ENCODE assay signal across 3 cellular contexts in the genomic region with DNA sequence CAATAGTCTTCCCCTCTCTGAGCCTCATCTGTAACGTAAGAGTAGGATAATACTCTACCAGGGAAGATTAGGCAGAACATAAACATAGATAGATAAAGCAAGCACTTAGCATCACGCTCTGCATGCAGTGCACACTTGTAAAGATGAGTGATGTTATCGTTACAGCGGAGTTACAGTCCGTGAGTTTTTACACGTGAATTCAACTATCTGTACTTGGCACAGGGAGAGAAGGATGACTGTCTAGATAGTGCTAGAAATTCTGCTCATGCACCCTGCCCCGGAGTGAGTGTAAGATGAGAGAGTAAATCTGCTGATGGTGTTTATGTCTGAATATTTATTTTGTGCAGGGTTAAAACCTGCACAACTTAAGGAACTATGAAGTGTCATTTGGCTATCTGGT.
A peak's percentile ranks its signal among the peaks of the same experiment; 100 is the strongest.
TF ChIP-seq lines count a peak whose summit lies in the region.

No MANE protein-coding gene starts in this region.

TF ChIP-seq in A549, 52 proteins besides CTCF, POLR2A, EP300 and RAD21:
- TF ChIP-seq CBX2 (IDR thresholded peaks at IDR 0.05; ENCODE audit: borderline replicate concordance, low read depth) (no peak), ZFP36 (IDR thresholded peaks at IDR 0.05; ENCODE audit: borderline replicate concordance, partially characterized antibody) (peak; percentile 15)

TF ChIP-seq in IMR-90, 13 proteins besides CTCF, POLR2A, EP300 and RAD21:
- TF ChIP-seq MAFK (IDR thresholded peaks at IDR 0.05; ENCODE audit: low read depth, low read length), result no peak
- TF ChIP-seq BHLHE40 (IDR thresholded peaks at IDR 0.05; ENCODE audit: low read depth, low read length), result no peak
- TF ChIP-seq, protein P1, sequence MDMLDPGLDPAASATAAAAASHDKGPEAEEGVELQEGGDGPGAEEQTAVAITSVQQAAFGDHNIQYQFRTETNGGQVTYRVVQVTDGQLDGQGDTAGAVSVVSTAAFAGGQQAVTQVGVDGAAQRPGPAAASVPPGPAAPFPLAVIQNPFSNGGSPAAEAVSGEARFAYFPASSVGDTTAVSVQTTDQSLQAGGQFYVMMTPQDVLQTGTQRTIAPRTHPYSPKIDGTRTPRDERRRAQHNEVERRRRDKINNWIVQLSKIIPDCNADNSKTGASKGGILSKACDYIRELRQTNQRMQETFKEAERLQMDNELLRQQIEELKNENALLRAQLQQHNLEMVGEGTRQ (IDR thresholded peaks at IDR 0.05; ENCODE audit: low read depth, low read length), result no peak

TF ChIP-seq in K562, 482 proteins besides CTCF, POLR2A, EP300 and RAD21:
- TF ChIP-seq GATAD2B (IDR thresholded peaks at IDR 0.05; ENCODE audit: borderline replicate concordance) (no peak), MYNN (IDR thresholded peaks at IDR 0.05) (no peak), MYNN (CRISPR knock-in tag; IDR thresholded peaks at IDR 0.05) (no peak), PTTG1 (tag; IDR thresholded peaks at IDR 0.05; ENCODE audit: low read depth) (no peak), CBX1 (IDR thresholded peaks at IDR 0.05; ENCODE audit: low read depth) (no peak), SOX6 (IDR thresholded peaks at IDR 0.05) (0 out of 2 replicates have a peak, but pooled peaks have one; percentile 16), BHLHE40 (IDR thresholded peaks at IDR 0.05; ENCODE audit: low read length) (peak; percentile 54; the same call in 1 of the 2 replicates), ZBTB1 (CRISPR knock-in tag; IDR thresholded peaks at IDR 0.05; ENCODE audit: borderline replicate concordance, low read depth) (no peak), CXXC5 (CRISPR knock-in tag; IDR thresholded peaks at IDR 0.05) (peak; percentile 40; the same call in 1 of the 2 replicates), ZNF707 (CRISPR knock-in tag; conservative IDR thresholded peaks at IDR 0.05) (no peak), ZFPM2 (CRISPR knock-in tag; IDR thresholded peaks at IDR 0.05) (no peak), HNRNPUL1 (IDR thresholded peaks at IDR 0.05; ENCODE audit: low read length) (no peak), GABPA (tag; conservative IDR thresholded peaks at IDR 0.05; ENCODE audit: low read depth) (no peak), ZNF12 (CRISPR knock-in tag; IDR thresholded peaks at IDR 0.05) (no peak), SMARCA5 (IDR thresholded peaks at IDR 0.05) (no peak), NFE2L1 (tag; IDR thresholded peaks at IDR 0.05; ENCODE audit: borderline replicate concordance, low read depth) (no peak), BCOR (IDR thresholded peaks at IDR 0.05) (peak; percentile 35; the same call in 1 of the 2 replicates), NELFE (IDR thresholded peaks at IDR 0.05; ENCODE audit: insufficient read depth, insufficient read length) (no peak), ADNP (tag; IDR thresholded peaks at IDR 0.05) (no peak), ZFX (CRISPR knock-in tag; IDR thresholded peaks at IDR 0.05) (no peak), RCOR1 (IDR thresholded peaks at IDR 0.05; ENCODE audit: borderline replicate concordance in 1 of 2, low read depth in 2 of 2, low read length in 2 of 2) (0 out of 4 replicates have a peak, but pooled peaks of 1 of the 2 experiments have one; percentile 13), KDM1A (IDR thresholded peaks at IDR 0.05) (peak; percentile 24 to 35; a peak in 1 of 4 replicates), TAF9B (IDR thresholded peaks at IDR 0.05; ENCODE audit: partially characterized antibody) (no peak), HDAC6 (IDR thresholded peaks at IDR 0.05; ENCODE audit: low read depth, low read length) (no peak), FOXA1 (IDR thresholded peaks at IDR 0.05; ENCODE audit: borderline replicate concordance) (no peak), PCBP1 (IDR thresholded peaks at IDR 0.05; ENCODE audit: low read depth, low read length, poor library complexity, severe bottlenecking) (no peak), CTBP1 (IDR thresholded peaks at IDR 0.05; ENCODE audit: borderline replicate concordance) (peak; percentile 22; the same call in 1 of the 2 replicates), ZNF124 (CRISPR knock-in tag; IDR thresholded peaks at IDR 0.05) (no peak), TGIF2 (CRISPR knock-in tag; IDR thresholded peaks at IDR 0.05) (no peak), BCL6 (CRISPR knock-in tag; IDR thresholded peaks at IDR 0.05) (no peak), TAL1 (IDR thresholded peaks at IDR 0.05) (peak; percentile 12; the same call in 1 of the 2 replicates), ARID1B (IDR thresholded peaks at IDR 0.05) (peak; percentile 27; the same call in 1 of the 2 replicates), HDAC2 (IDR thresholded peaks at IDR 0.05) (no peak)
- TF ChIP-seq, protein P2, sequence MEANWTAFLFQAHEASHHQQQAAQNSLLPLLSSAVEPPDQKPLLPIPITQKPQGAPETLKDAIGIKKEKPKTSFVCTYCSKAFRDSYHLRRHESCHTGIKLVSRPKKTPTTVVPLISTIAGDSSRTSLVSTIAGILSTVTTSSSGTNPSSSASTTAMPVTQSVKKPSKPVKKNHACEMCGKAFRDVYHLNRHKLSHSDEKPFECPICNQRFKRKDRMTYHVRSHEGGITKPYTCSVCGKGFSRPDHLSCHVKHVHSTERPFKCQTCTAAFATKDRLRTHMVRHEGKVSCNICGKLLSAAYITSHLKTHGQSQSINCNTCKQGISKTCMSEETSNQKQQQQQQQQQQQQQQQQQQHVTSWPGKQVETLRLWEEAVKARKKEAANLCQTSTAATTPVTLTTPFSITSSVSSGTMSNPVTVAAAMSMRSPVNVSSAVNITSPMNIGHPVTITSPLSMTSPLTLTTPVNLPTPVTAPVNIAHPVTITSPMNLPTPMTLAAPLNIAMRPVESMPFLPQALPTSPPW (CRISPR knock-in tag; IDR thresholded peaks at IDR 0.05), result no peak
- TF ChIP-seq, protein P3, sequence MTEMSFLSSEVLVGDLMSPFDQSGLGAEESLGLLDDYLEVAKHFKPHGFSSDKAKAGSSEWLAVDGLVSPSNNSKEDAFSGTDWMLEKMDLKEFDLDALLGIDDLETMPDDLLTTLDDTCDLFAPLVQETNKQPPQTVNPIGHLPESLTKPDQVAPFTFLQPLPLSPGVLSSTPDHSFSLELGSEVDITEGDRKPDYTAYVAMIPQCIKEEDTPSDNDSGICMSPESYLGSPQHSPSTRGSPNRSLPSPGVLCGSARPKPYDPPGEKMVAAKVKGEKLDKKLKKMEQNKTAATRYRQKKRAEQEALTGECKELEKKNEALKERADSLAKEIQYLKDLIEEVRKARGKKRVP (CRISPR knock-in tag; IDR thresholded peaks at IDR 0.05), result no peak
- TF ChIP-seq, protein P4, sequence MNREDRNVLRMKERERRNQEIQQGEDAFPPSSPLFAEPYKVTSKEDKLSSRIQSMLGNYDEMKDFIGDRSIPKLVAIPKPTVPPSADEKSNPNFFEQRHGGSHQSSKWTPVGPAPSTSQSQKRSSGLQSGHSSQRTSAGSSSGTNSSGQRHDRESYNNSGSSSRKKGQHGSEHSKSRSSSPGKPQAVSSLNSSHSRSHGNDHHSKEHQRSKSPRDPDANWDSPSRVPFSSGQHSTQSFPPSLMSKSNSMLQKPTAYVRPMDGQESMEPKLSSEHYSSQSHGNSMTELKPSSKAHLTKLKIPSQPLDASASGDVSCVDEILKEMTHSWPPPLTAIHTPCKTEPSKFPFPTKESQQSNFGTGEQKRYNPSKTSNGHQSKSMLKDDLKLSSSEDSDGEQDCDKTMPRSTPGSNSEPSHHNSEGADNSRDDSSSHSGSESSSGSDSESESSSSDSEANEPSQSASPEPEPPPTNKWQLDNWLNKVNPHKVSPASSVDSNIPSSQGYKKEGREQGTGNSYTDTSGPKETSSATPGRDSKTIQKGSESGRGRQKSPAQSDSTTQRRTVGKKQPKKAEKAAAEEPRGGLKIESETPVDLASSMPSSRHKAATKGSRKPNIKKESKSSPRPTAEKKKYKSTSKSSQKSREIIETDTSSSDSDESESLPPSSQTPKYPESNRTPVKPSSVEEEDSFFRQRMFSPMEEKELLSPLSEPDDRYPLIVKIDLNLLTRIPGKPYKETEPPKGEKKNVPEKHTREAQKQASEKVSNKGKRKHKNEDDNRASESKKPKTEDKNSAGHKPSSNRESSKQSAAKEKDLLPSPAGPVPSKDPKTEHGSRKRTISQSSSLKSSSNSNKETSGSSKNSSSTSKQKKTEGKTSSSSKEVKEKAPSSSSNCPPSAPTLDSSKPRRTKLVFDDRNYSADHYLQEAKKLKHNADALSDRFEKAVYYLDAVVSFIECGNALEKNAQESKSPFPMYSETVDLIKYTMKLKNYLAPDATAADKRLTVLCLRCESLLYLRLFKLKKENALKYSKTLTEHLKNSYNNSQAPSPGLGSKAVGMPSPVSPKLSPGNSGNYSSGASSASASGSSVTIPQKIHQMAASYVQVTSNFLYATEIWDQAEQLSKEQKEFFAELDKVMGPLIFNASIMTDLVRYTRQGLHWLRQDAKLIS (CRISPR knock-in tag; IDR thresholded peaks at IDR 0.05), result no peak
- TF ChIP-seq, protein P5, sequence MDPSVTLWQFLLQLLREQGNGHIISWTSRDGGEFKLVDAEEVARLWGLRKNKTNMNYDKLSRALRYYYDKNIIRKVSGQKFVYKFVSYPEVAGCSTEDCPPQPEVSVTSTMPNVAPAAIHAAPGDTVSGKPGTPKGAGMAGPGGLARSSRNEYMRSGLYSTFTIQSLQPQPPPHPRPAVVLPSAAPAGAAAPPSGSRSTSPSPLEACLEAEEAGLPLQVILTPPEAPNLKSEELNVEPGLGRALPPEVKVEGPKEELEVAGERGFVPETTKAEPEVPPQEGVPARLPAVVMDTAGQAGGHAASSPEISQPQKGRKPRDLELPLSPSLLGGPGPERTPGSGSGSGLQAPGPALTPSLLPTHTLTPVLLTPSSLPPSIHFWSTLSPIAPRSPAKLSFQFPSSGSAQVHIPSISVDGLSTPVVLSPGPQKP (CRISPR knock-in tag; IDR thresholded peaks at IDR 0.05), result no peak
- TF ChIP-seq, protein P6, sequence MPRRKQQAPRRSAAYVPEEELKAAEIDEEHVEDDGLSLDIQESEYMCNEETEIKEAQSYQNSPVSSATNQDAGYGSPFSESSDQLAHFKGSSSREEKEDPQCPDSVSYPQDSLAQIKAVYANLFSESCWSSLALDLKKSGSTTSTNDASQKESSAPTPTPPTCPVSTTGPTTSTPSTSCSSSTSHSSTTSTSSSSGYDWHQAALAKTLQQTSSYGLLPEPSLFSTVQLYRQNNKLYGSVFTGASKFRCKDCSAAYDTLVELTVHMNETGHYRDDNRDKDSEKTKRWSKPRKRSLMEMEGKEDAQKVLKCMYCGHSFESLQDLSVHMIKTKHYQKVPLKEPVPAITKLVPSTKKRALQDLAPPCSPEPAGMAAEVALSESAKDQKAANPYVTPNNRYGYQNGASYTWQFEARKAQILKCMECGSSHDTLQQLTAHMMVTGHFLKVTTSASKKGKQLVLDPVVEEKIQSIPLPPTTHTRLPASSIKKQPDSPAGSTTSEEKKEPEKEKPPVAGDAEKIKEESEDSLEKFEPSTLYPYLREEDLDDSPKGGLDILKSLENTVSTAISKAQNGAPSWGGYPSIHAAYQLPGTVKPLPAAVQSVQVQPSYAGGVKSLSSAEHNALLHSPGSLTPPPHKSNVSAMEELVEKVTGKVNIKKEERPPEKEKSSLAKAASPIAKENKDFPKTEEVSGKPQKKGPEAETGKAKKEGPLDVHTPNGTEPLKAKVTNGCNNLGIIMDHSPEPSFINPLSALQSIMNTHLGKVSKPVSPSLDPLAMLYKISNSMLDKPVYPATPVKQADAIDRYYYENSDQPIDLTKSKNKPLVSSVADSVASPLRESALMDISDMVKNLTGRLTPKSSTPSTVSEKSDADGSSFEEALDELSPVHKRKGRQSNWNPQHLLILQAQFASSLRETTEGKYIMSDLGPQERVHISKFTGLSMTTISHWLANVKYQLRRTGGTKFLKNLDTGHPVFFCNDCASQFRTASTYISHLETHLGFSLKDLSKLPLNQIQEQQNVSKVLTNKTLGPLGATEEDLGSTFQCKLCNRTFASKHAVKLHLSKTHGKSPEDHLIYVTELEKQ (CRISPR knock-in tag; IDR thresholded peaks at IDR 0.05), result no peak
TF ChIP-seq in K562: peak in this region for 9.
